1 cellular context compared by ENCODE assay signal in the genomic region with DNA sequence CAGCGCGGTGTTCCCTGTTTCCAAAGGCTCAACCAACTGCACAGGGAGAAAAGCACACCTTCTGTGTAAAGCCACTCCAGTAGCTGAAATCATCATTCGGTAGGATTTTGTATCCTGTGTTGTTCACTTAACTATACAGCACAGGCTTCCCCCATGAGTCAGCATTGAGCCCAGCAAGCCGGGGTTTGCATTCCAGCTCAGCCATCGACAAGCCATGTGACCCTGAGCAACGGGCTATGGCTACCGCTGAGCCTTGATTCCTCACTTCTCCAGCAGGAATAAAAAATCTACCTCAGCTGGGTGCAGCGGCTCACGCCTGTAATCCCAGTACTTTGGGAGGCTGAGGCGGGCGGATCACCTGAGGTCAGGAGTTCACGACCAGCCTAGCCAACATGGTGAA.
TF ChIP-seq lines count a peak whose summit lies in the region.

No MANE protein-coding gene starts in this region.

TF ChIP-seq in K562, 482 proteins besides CTCF, POLR2A, EP300 and RAD21 (continues in another document):
- TF ChIP-seq ELF2 (CRISPR knock-in tag; IDR thresholded peaks at IDR 0.05) = no peak
- TF ChIP-seq, protein P1, sequence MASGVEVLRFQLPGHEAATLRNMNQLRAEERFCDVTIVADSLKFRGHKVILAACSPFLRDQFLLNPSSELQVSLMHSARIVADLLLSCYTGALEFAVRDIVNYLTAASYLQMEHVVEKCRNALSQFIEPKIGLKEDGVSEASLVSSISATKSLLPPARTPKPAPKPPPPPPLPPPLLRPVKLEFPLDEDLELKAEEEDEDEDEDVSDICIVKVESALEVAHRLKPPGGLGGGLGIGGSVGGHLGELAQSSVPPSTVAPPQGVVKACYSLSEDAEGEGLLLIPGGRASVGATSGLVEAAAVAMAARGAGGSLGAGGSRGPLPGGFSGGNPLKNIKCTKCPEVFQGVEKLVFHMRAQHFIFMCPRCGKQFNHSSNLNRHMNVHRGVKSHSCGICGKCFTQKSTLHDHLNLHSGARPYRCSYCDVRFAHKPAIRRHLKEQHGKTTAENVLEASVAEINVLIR (CRISPR knock-in tag; IDR thresholded peaks at IDR 0.05) = no peak
- peak; percentile 87 for TF ChIP-seq MAFG (tag; conservative IDR thresholded peaks at IDR 0.05)
- TF ChIP-seq, protein P2, sequence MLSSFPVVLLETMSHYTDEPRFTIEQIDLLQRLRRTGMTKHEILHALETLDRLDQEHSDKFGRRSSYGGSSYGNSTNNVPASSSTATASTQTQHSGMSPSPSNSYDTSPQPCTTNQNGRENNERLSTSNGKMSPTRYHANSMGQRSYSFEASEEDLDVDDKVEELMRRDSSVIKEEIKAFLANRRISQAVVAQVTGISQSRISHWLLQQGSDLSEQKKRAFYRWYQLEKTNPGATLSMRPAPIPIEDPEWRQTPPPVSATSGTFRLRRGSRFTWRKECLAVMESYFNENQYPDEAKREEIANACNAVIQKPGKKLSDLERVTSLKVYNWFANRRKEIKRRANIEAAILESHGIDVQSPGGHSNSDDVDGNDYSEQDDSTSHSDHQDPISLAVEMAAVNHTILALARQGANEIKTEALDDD (IDR thresholded peaks at IDR 0.05) = no peak
- TF ChIP-seq, protein P3, sequence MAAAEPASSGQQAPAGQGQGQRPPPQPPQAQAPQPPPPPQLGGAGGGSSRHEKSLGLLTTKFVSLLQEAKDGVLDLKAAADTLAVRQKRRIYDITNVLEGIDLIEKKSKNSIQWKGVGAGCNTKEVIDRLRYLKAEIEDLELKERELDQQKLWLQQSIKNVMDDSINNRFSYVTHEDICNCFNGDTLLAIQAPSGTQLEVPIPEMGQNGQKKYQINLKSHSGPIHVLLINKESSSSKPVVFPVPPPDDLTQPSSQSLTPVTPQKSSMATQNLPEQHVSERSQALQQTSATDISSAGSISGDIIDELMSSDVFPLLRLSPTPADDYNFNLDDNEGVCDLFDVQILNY (CRISPR knock-in tag; IDR thresholded peaks at IDR 0.05) = no peak
- TF ChIP-seq SIN3B (IDR thresholded peaks at IDR 0.05; ENCODE audit: low read depth) = no peak
- peak; percentile 62 for TF ChIP-seq TEAD4 (IDR thresholded peaks at IDR 0.05; ENCODE audit: low read length)
- TF ChIP-seq TEAD4 (CRISPR knock-in tag; IDR thresholded peaks at IDR 0.05; ENCODE audit: borderline replicate concordance) = no peak
- no peak for TF ChIP-seq HDAC8 (tag; IDR thresholded peaks at IDR 0.05)
- no peak for TF ChIP-seq HNRNPLL (IDR thresholded peaks at IDR 0.05; ENCODE audit: low read depth, low read length, poor library complexity, severe bottlenecking)
- 0 out of 2 replicates have a peak, but pooled peaks have one; percentile 22 for TF ChIP-seq MYC (IDR thresholded peaks at IDR 0.05; ENCODE audit: low read depth, low read length)
- TF ChIP-seq MYC (CRISPR knock-in tag; IDR thresholded peaks at IDR 0.05; ENCODE audit: borderline replicate concordance, low read depth) = no peak
- TF ChIP-seq, protein P4, sequence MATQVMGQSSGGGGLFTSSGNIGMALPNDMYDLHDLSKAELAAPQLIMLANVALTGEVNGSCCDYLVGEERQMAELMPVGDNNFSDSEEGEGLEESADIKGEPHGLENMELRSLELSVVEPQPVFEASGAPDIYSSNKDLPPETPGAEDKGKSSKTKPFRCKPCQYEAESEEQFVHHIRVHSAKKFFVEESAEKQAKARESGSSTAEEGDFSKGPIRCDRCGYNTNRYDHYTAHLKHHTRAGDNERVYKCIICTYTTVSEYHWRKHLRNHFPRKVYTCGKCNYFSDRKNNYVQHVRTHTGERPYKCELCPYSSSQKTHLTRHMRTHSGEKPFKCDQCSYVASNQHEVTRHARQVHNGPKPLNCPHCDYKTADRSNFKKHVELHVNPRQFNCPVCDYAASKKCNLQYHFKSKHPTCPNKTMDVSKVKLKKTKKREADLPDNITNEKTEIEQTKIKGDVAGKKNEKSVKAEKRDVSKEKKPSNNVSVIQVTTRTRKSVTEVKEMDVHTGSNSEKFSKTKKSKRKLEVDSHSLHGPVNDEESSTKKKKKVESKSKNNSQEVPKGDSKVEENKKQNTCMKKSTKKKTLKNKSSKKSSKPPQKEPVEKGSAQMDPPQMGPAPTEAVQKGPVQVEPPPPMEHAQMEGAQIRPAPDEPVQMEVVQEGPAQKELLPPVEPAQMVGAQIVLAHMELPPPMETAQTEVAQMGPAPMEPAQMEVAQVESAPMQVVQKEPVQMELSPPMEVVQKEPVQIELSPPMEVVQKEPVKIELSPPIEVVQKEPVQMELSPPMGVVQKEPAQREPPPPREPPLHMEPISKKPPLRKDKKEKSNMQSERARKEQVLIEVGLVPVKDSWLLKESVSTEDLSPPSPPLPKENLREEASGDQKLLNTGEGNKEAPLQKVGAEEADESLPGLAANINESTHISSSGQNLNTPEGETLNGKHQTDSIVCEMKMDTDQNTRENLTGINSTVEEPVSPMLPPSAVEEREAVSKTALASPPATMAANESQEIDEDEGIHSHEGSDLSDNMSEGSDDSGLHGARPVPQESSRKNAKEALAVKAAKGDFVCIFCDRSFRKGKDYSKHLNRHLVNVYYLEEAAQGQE (CRISPR knock-in tag; IDR thresholded peaks at IDR 0.05; ENCODE audit: low read depth) = no peak
- no peak for TF ChIP-seq FIP1L1 (IDR thresholded peaks at IDR 0.05; ENCODE audit: low read depth, low read length, poor library complexity, severe bottlenecking)
- TF ChIP-seq U2AF1 (optimal IDR thresholded peaks at IDR 0.05; ENCODE audit: low read depth, low read length) = no peak
- TF ChIP-seq PCBP1 (IDR thresholded peaks at IDR 0.05; ENCODE audit: low read depth, low read length, poor library complexity, severe bottlenecking) = no peak
- TF ChIP-seq NR4A1 (CRISPR knock-in tag; IDR thresholded peaks at IDR 0.05) = no peak
- 0 out of 2 replicates have a peak, but pooled peaks have one; percentile 51 for TF ChIP-seq NR4A1 (tag; IDR thresholded peaks at IDR 0.05)
- no peak for TF ChIP-seq SMC3 (conservative IDR thresholded peaks at IDR 0.05; ENCODE audit: insufficient read depth, low read depth, low read length)
- TF ChIP-seq NFE2L1 (tag; IDR thresholded peaks at IDR 0.05; ENCODE audit: borderline replicate concordance, low read depth) = peak; percentile 38; the same call in 1 of the 2 replicates
- TF ChIP-seq PHF20 (IDR thresholded peaks at IDR 0.05; ENCODE audit: partially characterized antibody) = no peak
- TF ChIP-seq ZZZ3 (IDR thresholded peaks at IDR 0.05) = no peak
- TF ChIP-seq KLF10 (CRISPR knock-in tag; IDR thresholded peaks at IDR 0.05) = no peak
- TF ChIP-seq NFATC3 (IDR thresholded peaks at IDR 0.05) = no peak
- TF ChIP-seq, protein P5, sequence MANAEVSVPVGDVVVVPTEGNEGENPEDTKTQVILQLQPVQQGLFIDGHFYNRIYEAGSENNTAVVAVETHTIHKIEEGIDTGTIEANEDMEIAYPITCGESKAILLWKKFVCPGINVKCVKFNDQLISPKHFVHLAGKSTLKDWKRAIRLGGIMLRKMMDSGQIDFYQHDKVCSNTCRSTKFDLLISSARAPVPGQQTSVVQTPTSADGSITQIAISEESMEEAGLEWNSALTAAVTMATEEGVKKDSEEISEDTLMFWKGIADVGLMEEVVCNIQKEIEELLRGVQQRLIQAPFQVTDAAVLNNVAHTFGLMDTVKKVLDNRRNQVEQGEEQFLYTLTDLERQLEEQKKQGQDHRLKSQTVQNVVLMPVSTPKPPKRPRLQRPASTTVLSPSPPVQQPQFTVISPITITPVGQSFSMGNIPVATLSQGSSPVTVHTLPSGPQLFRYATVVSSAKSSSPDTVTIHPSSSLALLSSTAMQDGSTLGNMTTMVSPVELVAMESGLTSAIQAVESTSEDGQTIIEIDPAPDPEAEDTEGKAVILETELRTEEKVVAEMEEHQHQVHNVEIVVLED (CRISPR knock-in tag; IDR thresholded peaks at IDR 0.05) = no peak
- TF ChIP-seq ARID1B (IDR thresholded peaks at IDR 0.05) = peak; percentile 51; the same call in 1 of the 2 replicates
- TF ChIP-seq JUND (IDR thresholded peaks at IDR 0.05; ENCODE audit: borderline replicate concordance, low read depth, low read length) = peak; percentile 72
- TF ChIP-seq JUND (tag; IDR thresholded peaks at IDR 0.05; ENCODE audit: borderline replicate concordance, low read depth, low read length) = peak; percentile 91; the same call in 2 of the 3 replicates
- TF ChIP-seq ZNF282 (CRISPR knock-in tag; IDR thresholded peaks at IDR 0.05) = no peak
- TF ChIP-seq, protein P6, sequence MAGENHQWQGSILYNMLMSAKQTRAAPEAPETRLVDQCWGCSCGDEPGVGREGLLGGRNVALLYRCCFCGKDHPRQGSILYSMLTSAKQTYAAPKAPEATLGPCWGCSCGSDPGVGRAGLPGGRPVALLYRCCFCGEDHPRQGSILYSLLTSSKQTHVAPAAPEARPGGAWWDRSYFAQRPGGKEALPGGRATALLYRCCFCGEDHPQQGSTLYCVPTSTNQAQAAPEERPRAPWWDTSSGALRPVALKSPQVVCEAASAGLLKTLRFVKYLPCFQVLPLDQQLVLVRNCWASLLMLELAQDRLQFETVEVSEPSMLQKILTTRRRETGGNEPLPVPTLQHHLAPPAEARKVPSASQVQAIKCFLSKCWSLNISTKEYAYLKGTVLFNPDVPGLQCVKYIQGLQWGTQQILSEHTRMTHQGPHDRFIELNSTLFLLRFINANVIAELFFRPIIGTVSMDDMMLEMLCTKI (IDR thresholded peaks at IDR 0.05; ENCODE audit: partially characterized antibody) = no peak
- no peak for TF ChIP-seq SRSF1 (IDR thresholded peaks at IDR 0.05; ENCODE audit: low read depth, low read length)
- TF ChIP-seq RFX5 (IDR thresholded peaks at IDR 0.05; ENCODE audit: low read depth, low read length) = no peak
- TF ChIP-seq, protein P7, sequence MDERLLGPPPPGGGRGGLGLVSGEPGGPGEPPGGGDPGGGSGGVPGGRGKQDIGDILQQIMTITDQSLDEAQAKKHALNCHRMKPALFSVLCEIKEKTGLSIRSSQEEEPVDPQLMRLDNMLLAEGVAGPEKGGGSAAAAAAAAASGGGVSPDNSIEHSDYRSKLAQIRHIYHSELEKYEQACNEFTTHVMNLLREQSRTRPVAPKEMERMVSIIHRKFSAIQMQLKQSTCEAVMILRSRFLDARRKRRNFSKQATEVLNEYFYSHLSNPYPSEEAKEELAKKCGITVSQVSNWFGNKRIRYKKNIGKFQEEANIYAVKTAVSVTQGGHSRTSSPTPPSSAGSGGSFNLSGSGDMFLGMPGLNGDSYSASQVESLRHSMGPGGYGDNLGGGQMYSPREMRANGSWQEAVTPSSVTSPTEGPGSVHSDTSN (CRISPR knock-in tag; IDR thresholded peaks at IDR 0.05; ENCODE audit: low read depth) = no peak
- TF ChIP-seq, protein P7 (tag; conservative IDR thresholded peaks at IDR 0.05; ENCODE audit: low read depth) = no peak
- TF ChIP-seq BCL6 (CRISPR knock-in tag; IDR thresholded peaks at IDR 0.05) = no peak
